Comparison of ENCODE assay signal across 8 cellular contexts in the genomic region with DNA sequence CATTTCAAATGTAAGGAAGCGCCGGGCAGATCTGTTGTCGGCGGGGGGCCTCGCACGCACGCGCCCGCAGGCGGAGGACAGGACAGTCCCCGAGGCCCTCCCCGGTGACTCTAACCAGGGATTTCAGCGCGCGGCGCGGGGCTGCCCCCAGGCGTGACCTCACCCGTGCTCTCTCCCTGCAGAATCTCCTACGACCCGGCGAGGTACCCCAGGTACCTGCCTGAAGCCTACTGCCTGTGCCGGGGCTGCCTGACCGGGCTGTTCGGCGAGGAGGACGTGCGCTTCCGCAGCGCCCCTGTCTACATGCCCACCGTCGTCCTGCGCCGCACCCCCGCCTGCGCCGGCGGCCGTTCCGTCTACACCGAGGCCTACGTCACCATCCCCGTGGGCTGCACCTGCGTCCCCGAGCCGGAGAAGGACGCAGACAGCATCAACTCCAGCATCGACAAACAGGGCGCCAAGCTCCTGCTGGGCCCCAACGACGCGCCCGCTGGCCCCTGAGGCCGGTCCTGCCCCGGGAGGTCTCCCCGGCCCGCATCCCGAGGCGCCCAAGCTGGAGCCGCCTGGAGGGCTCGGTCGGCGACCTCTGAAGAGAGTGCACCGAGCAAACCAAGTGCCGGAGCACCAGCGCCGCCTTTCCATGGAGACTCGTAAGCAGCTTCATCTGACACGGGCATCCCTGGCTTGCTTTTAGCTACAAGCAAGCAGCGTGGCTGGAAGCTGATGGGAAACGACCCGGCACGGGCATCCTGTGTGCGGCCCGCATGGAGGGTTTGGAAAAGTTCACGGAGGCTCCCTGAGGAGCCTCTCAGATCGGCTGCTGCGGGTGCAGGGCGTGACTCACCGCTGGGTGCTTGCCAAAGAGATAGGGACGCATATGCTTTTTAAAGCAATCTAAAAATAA. TPM values are rescaled to one million over a fixed set of nuclear protein-coding genes. Genes with fewer than 3 reads are reported as not detected.
DNase-seq lines count a peak whose midpoint lies in the region; ATAC-seq, FAIRE-seq and TF ChIP-seq lines count a peak whose summit lies in the region.

No MANE protein-coding gene starts in this region.

- peak; percentile 17 for TF ChIP-seq CTCF in AG04449 (IDR thresholded peaks at IDR 0.05; ENCODE audit: insufficient read depth, low read length, missing control alignments)
- TF ChIP-seq CTCF in HFFc6 (IDR thresholded peaks at IDR 0.05): peak; percentile 20
- TF ChIP-seq CTCF in astrocyte of the spinal cord (IDR thresholded peaks at IDR 0.05; ENCODE audit: low read depth, low read length): peak; percentile 9

- H3K4me1 Mint-ChIP-seq in HFFc6 (ENCODE audit: low read depth): peaks cover 13% of the 10 kb centered on the region

- DNase-seq in AG04449 (ENCODE audit: low read depth, low spot score) (no peak), HFFc6 (peak; percentile 56), astrocyte of the spinal cord (ENCODE audit: low read depth, low spot score) (peak; percentile 58), iPS DF 6.9 (ENCODE audit: low read depth, low spot score) (no peak), small intestine (peak; percentile 47), NCI-H82 treated with DMSO at 0.1 percent for 48 hours (lab: John Stamatoyannopoulos, UW; ENCODE audit: unreplicated experiment) (no peak), RPMI8226 (no peak)

- no peaks in the 10 kb centered on the region for H3K36me3 Mint-ChIP-seq in HFFc6 (ENCODE audit: low read depth)

- peak overlapping the region; percentile 75 for H3K4me3 Mint-ChIP-seq in HFFc6

- H3K4me3 ChIP-seq in AG04449 (ENCODE audit: low read depth, low read length) (peak overlapping the region; percentile 44), astrocyte of the spinal cord (ENCODE audit: low read depth, low read length) (peak overlapping the region; percentile 27), iPS DF 6.9 (ENCODE audit: low read length) (peak overlapping the region; percentile 27; the same call in 1 of the 2 replicates), small intestine (ENCODE audit: low read depth in 1 of 2, low read length in 2 of 2) (peak overlapping the region in 1 of 2 donors; percentile 26)

- POLR2A ChIA-PET in AG04449 (lab: Yijun Ruan, JAX): no interaction called here

- H3K4me1 ChIP-seq in iPS DF 6.9 (ENCODE audit: control insufficient read depth, insufficient read depth, low read length): no peaks in the 10 kb centered on the region
- no peaks in the 10 kb centered on the region for H3K4me1 ChIP-seq in small intestine (ENCODE audit: control insufficient read depth in 2 of 2, insufficient read depth in 1 of 2, low read depth in 1 of 2, low read length in 1 of 2)

- in situ Hi-C loops in astrocyte of the spinal cord (cut with HindIII; ENCODE audit: low sequenced_read_pairs): no loop called here

- H3K9me3 ChIP-seq in iPS DF 6.9 (ENCODE audit: control insufficient read depth, insufficient read depth, low read length) (no peaks in the 10 kb centered on the region), small intestine (ENCODE audit: control insufficient read depth, low read depth) (no peaks in the 10 kb centered on the region)

- no peak overlapping the region for H3K27ac Mint-ChIP-seq in HFFc6

- H3K9me3 Mint-ChIP-seq in HFFc6: no peaks in the 10 kb centered on the region

- no CpG with 5 or more reads among the region's 81 CpGs for WGBS in iPS DF 6.9 (ENCODE audit: insufficient coverage, insufficient read length)
- 7 to 12% (median 8%) methylated on average over 63 to 81 of the region's 81 CpGs for WGBS in small intestine, 3 donors

- CTCF ChIA-PET in AG04449 (lab: Yijun Ruan, JAX): interaction anchor here (0.6 to 6.4 kb wide), 11 partner anchors 8 to 229 kb away, joined by 3 to 30 read pairs (median 3); no protein-coding TSS in a partner anchor

- H3K27ac ChIP-seq in iPS DF 6.9 (ENCODE audit: low read length): no peak overlapping the region
- no peak overlapping the region for H3K27ac ChIP-seq in small intestine (ENCODE audit: low read depth in 1 of 2, low read length in 1 of 2)

- FAIRE-seq in small intestine (lab: Jason Lieb, UNC): no peak

- peaks cover 6% of the 10 kb centered on the region for H3K27me3 Mint-ChIP-seq in HFFc6 (ENCODE audit: insufficient read depth)

- peaks cover 3% of the 10 kb centered on the region; the same call in 1 of the 2 replicates for H3K27me3 ChIP-seq in iPS DF 6.9 (ENCODE audit: control insufficient read depth, insufficient read depth, low read length)
- peaks cover 0 to 16% of the 10 kb centered on the region in 2 donors for H3K27me3 ChIP-seq in small intestine (ENCODE audit: control insufficient read depth in 2 of 2, insufficient read depth in 2 of 2, low read length in 2 of 2)

- ATAC-seq in HG03460 (IDR thresholded peaks at IDR 0.05; ENCODE audit: unreplicated experiment): no peak

- H3K36me3 ChIP-seq in iPS DF 6.9 (ENCODE audit: control insufficient read depth, insufficient read depth, low read length): no peaks in the 10 kb centered on the region; the same call in 1 of the 2 replicates
- H3K36me3 ChIP-seq in small intestine (ENCODE audit: control insufficient read depth in 2 of 2, insufficient read depth in 2 of 2, low read length in 2 of 2): no peaks in the 10 kb centered on the region

RNA-seq across cellular contexts. Expression of gene IL17D, which starts 18.2 kb away (rescaled TPM):
- total RNA-seq in HFFc6 (2021; fragmentation: NEBNext Ultra II Directional; extraction: Animal tissue kit (Norgen Biotek cat#: 25700)): under 1 TPM; 0.28 to 0.99 (median 0.61) TPM
- 1 to 10 TPM; 1.7 to 2.2 (median 1.8) TPM for polyA plus RNA-seq in small intestine

RNA-seq across cellular contexts. Expression of gene EEF1AKMT1, which starts 52.1 kb away (rescaled TPM):
- total RNA-seq in HFFc6 (2021; fragmentation: NEBNext Ultra II Directional; extraction: Animal tissue kit (Norgen Biotek cat#: 25700)): 10 to 100 TPM; 10.7 to 17.1 (median 13.0) TPM
- 1 to 10 TPM; 2.5 to 7.0 (median 5.1) TPM for polyA plus RNA-seq in small intestine

Comparison
In these comparisons a context has a peak if more than half of its experiments do, and no peak if none do; other contexts are left out.
1. DNase-seq: peak in HFFc6 (single experiment), astrocyte of the spinal cord (single experiment) and small intestine (single experiment); none in AG04449 (single experiment), iPS DF 6.9 (single experiment), NCI-H82 treated with DMSO at 0.1 percent for 48 hours (single experiment) and RPMI8226 (single experiment).
2. Peak in every context shown above with its lines, with median percentiles within 50 percentile points of each other: CTCF ChIP-seq.